10 cellular contexts compared by ENCODE assay signal in genomic region chr17:65018612-65019290, GRCh38. TPM values are rescaled to one million over a fixed set of nuclear protein-coding genes. Genes with fewer than 3 reads are reported as not detected.
DNase-seq lines count a peak whose midpoint lies in the region; ATAC-seq and TF ChIP-seq lines count a peak whose summit lies in the region.
"Had no signal": no experiment of that assay in that cellular context is flagged by ENCODE, and none has a peak within 500 bp of the region (broad histone marks: within the 10 kb centered on the region; RNA-seq: fewer than 3 reads in every experiment).

No MANE protein-coding gene starts in this region.

- peak overlapping the region; percentile 0 to 15 for H3K27ac Mint-ChIP-seq in effector memory CD8-positive, alpha-beta T cell
- H3K27ac Mint-ChIP-seq in nephron progenitor cell = peak overlapping the region; percentile 49

- TF ChIP-seq CTCF in cardiac muscle cell (IDR thresholded peaks at IDR 0.05; ENCODE audit: low read depth, low read length) (no peak), nephron progenitor cell (IDR thresholded peaks at IDR 0.05) (no peak)

- H3K27ac ChIP-seq in cardiac muscle cell = peak overlapping the region; percentile 78

- no peaks in the 10 kb centered on the region for H3K27me3 ChIP-seq in cardiac muscle cell
- H3K27me3 ChIP-seq: ovary had no signal

- H3K36me3 Mint-ChIP-seq in effector memory CD8-positive, alpha-beta T cell (ENCODE audit: insufficient read depth) = peaks cover 64% of the 10 kb centered on the region
- H3K36me3 Mint-ChIP-seq in nephron progenitor cell (ENCODE audit: low read depth) = peaks cover 57% of the 10 kb centered on the region

- peaks cover 8% of the 10 kb centered on the region for H3K36me3 ChIP-seq in cardiac muscle cell
- H3K36me3 ChIP-seq: ovary had no signal

- no peak overlapping the region for H3K4me3 Mint-ChIP-seq in effector memory CD8-positive, alpha-beta T cell
- H3K4me3 Mint-ChIP-seq in nephron progenitor cell = no peak overlapping the region

- H3K27me3 Mint-ChIP-seq in effector memory CD8-positive, alpha-beta T cell = no peaks in the 10 kb centered on the region
- H3K27me3 Mint-ChIP-seq in nephron progenitor cell (ENCODE audit: low read depth, poor library complexity) = no peaks in the 10 kb centered on the region

- no peak overlapping the region for H3K4me3 ChIP-seq in cardiac muscle cell
- H3K4me3 ChIP-seq: ovary had no signal

- DNase-seq in cardiac muscle cell (ENCODE audit: low read depth in 1 of 2, low spot score in 1 of 2) (peak in 1 of 2 donors; percentile 7), Right ventricle myocardium superior (no peak), nephron progenitor cell (no peak)
- no peak for DNase-seq in effector memory CD8-positive, alpha-beta T cell
- DNase-seq in activated effector memory CD4-positive, alpha-beta T cell treated with Interleukin-2 at 50 U/mL for 16 hours = no peak
- DNase-seq: H7, ovary had no signal

- ATAC-seq in Right ventricle myocardium superior (ENCODE audit: poor library complexity) (no peak), HG03439 (IDR thresholded peaks at IDR 0.05; ENCODE audit: unreplicated experiment) (no peak), HG02642 (IDR thresholded peaks at IDR 0.05; ENCODE audit: poor library complexity, unreplicated experiment) (no peak), HG02981 (IDR thresholded peaks at IDR 0.05; ENCODE audit: unreplicated experiment) (no peak)
- no peak for ATAC-seq in effector memory CD8-positive, alpha-beta T cell (replicated peaks)

- intact Hi-C loops in Right ventricle myocardium superior (cut with DNase I) = no loop called here

- H3K4me1 ChIP-seq in cardiac muscle cell (ENCODE audit: low read depth) = peaks cover 8% of the 10 kb centered on the region

- H3K9me3 ChIP-seq in cardiac muscle cell (ENCODE audit: low read depth) = no peaks in the 10 kb centered on the region
- H3K9me3 ChIP-seq: ovary had no signal

- peaks cover 48 to 85% of the 10 kb centered on the region in 2 donors for H3K4me1 Mint-ChIP-seq in effector memory CD8-positive, alpha-beta T cell (ENCODE audit: low read depth in 2 of 2)
- peaks cover 38% of the 10 kb centered on the region for H3K4me1 Mint-ChIP-seq in nephron progenitor cell

- H3K9me3 Mint-ChIP-seq in effector memory CD8-positive, alpha-beta T cell = no peaks in the 10 kb centered on the region
- H3K9me3 Mint-ChIP-seq in nephron progenitor cell = no peaks in the 10 kb centered on the region

RNA-seq across cellular contexts. Expression of gene GNA13, which starts 37.8 kb away (rescaled TPM):
- total RNA-seq in cardiac muscle cell (22.7 and 30.9 TPM in 2 replicates), Right ventricle myocardium superior (21.1 TPM)
- polyA plus RNA-seq in cardiac muscle cell = 18.0 and 21.0 TPM in 2 replicates
